In the genomic region with DNA sequence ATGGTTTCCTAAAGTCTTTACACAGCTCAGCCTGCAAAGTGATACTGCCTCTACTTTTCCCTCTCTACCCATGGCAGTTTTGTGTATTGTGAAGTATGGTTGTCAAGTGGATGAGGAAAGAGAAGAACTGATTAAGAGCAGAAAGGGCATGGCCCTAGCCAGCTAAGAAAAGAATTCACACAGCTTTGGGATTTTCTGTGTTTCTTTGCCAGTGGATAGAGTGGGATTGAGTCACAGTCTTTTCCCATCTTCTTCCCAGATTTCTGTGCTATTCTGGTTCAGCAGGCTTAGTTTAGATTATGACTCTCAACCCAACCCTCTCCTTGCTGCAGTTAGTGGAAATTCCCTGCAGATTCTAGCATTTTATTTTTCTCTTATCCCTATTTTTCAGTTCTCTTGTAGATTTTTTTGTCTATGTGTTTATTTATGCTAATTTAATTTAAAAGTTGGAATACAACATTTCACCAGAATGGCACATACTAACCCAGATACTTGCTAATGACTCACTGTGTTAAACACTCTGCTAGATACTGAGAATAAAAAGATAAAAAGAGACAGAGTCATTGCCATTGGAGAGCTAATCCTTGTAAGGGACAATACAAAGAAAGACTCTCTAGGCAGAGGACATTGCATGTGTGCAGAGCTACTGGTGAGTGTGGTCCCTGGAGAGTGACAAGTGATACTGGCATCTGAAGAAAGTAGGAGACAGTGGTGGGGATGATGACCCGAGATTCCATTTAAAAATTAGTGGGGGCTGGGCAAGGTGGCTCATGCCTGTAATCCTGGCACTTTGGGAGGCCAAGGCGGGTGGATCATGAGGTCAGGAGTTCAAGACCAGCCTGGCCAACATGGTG, we compare ENCODE assay signal across 20 cellular contexts.
A peak's percentile ranks its signal among the peaks of the same experiment; 100 is the strongest.
DNase-seq lines count a peak whose midpoint lies in the region; ATAC-seq and TF ChIP-seq lines count a peak whose summit lies in the region.
"Had no signal": no experiment of that assay in that cellular context is flagged by ENCODE, and none has a peak within 500 bp of the region (broad histone marks: within the 10 kb centered on the region; RNA-seq: fewer than 3 reads in every experiment).

No MANE protein-coding gene starts in this region.

- dilution Hi-C loops in IMR-90 (cut with HindIII; ENCODE audit: low sequenced_read_pairs, unreplicated experiment) = no loop called here

- CTCF ChIA-PET in IMR-90 (lab: Yijun Ruan, JAX) = no interaction called here

- no peak overlapping the region for H3K56ac ChIP-seq in IMR-90 (ENCODE audit: extremely low read depth, insufficient read depth, low read length)

- BruUV-seq in IMR-90 (replicated peaks; lab: Mats Ljungman, UMichigan) = no TSS peak

- H4K20me1 ChIP-seq in IMR-90 (ENCODE audit: insufficient read depth, low read length) = 0 out of 2 replicates have a peak, but pooled peaks cover 3% of the 10 kb centered on the region

- H3K4me3 ChIP-seq in IMR-90 (ENCODE audit: insufficient read depth, low read depth, low read length) = no peak overlapping the region
- H3K4me3 ChIP-seq: psoas muscle, tibial artery had no signal

- H3K14ac ChIP-seq in IMR-90 (replicated peaks; ENCODE audit: low read depth, low read length) = no peak overlapping the region; the same call in 1 of the 2 replicates

- no peak overlapping the region for H3K23ac ChIP-seq in IMR-90 (ENCODE audit: low read depth, low read length)

- H4K91ac ChIP-seq in IMR-90 (ENCODE audit: insufficient read depth, low read depth, low read length) = peak overlapping the region; percentile 34; the same call in 1 of the 2 replicates

- in situ Hi-C loops in IMR-90 (cut with MboI; ENCODE audit: low sequenced_read_pairs) = no loop called here

- WGBS in IMR-90 (ENCODE audit: extremely low coverage in 2 of 2, insufficient read length in 1 of 2), 2 experiments = no CpG with 5 or more reads among the region's 2 CpGs

- intact Hi-C loops in IMR-90 (cut with micrococcal nuclease) = no loop called here

- no peak for TF ChIP-seq CTCF in IMR-90 (conservative IDR thresholded peaks at IDR 0.05; ENCODE audit: low read depth, low read length)

- peaks cover 4% of the 10 kb centered on the region for H3K27me3 ChIP-seq in IMR-90 (ENCODE audit: control insufficient read depth, insufficient read depth, low read length)
- H3K27me3 ChIP-seq: tibial artery had no signal

- H3K4me1 ChIP-seq in IMR-90 (ENCODE audit: control insufficient read depth, insufficient read depth, low read length) = peaks cover 15% of the 10 kb centered on the region
- H3K4me1 ChIP-seq: psoas muscle had no signal

- no peak for TF ChIP-seq RAD21 in IMR-90 (IDR thresholded peaks at IDR 0.05; ENCODE audit: low read length)

- H4K8ac ChIP-seq in IMR-90 (ENCODE audit: low read depth in 2 of 2, low read length in 2 of 2) = no peak overlapping the region

- no peak overlapping the region for H2AK9ac ChIP-seq in IMR-90 (replicated peaks; ENCODE audit: low read depth, low read length, poor library complexity)

- no peaks in the 10 kb centered on the region for H3K79me1 ChIP-seq in IMR-90 (ENCODE audit: low read depth in 1 of 2, low read length in 2 of 2)

- H3K27ac ChIP-seq in IMR-90 (ENCODE audit: insufficient read depth, low read length) (peak overlapping the region; percentile 53; the same call in 1 of the 2 replicates), temporal lobe (ENCODE audit: low read depth, low read length) (peak overlapping the region; percentile 15)
- H3K27ac ChIP-seq: psoas muscle, tibial artery, VCaP had no signal

- TF ChIP-seq POLR2A in IMR-90 (IDR thresholded peaks at IDR 0.05; ENCODE audit: low read depth, low read length) = no peak

- peak overlapping the region; percentile 45; the same call in 1 of the 2 replicates for H3K4ac ChIP-seq in IMR-90 (ENCODE audit: low read depth, low read length)

- H2BK20ac ChIP-seq in IMR-90 (ENCODE audit: low read depth, low read length) = 0 out of 2 replicates have a peak overlapping the region, but pooled peaks have one; percentile 33

- ATAC-seq in IMR-90 (ENCODE audit: low read depth) (peak; percentile 56), GM18873 (IDR thresholded peaks at IDR 0.05; ENCODE audit: low FRiP score, unreplicated experiment) (no peak)
- ATAC-seq: effector memory CD8-positive, alpha-beta T cell; psoas muscle; T-cell had no signal

- no peak overlapping the region for H2AK5ac ChIP-seq in IMR-90 (ENCODE audit: low read depth, low read length)

- peaks cover 2% of the 10 kb centered on the region for H3K9me1 ChIP-seq in IMR-90 (ENCODE audit: insufficient read depth, low read length)

- POLR2A ChIA-PET in IMR-90 (lab: Charles Lee; ENCODE audit: unreplicated experiment) = no interaction called here

- no peak overlapping the region for H2BK15ac ChIP-seq in IMR-90 (ENCODE audit: low read depth, low read length)

- no peak overlapping the region for H2AFZ ChIP-seq in IMR-90 (replicated peaks; ENCODE audit: low read length, poor library complexity)

- no peak overlapping the region for H4K5ac ChIP-seq in IMR-90 (ENCODE audit: low read depth, low read length)

- peak overlapping the region; percentile 84 for H3K18ac ChIP-seq in IMR-90 (ENCODE audit: low read depth, low read length)

- DNase-seq in IMR-90 = peak; percentile 60
- DNase-seq in brain pericyte (ENCODE audit: low read depth, low spot score) = peak; percentile 5
- peak; percentile 4 for DNase-seq in iris pigment epithelial cell (ENCODE audit: low read depth)
- DNase-seq in NCI-H2227 (lab: John Stamatoyannopoulos, UW; ENCODE audit: unreplicated experiment) = no peak
- DNase-seq in DMS53 treated with DMSO at 0.1 percent for 48 hours (lab: John Stamatoyannopoulos, UW; ENCODE audit: unreplicated experiment) = no peak
- DNase-seq: activated CD4-positive, alpha-beta T cell treated with anti-CD3 and anti-CD28 coated beads, Interleukin-2, amount 50 U/mL, for 48 hours; amygdala; effector memory CD8-positive, alpha-beta T cell; hypothalamus; KG1; mesendoderm; NCI-H1048; NCI-H2081 treated with DMSO at 0.1 percent for 48 hours; psoas muscle; SHP77 treated with DMSO at 0.1 percent for 48 hours; T-cell; tibial artery had no signal

- H3K9me3 ChIP-seq in IMR-90 (ENCODE audit: control insufficient read depth, insufficient read depth, low read length) = no peaks in the 10 kb centered on the region
- H3K9me3 ChIP-seq: psoas muscle, tibial artery had no signal

- 0 out of 2 replicates have a peak overlapping the region, but pooled peaks have one; percentile 25 for H2BK120ac ChIP-seq in IMR-90 (ENCODE audit: low read depth, low read length)

- peak overlapping the region; percentile 51 for H2BK5ac ChIP-seq in IMR-90 (ENCODE audit: low read depth, low read length, poor library complexity, severe bottlenecking)

- H3K4me2 ChIP-seq in IMR-90 (ENCODE audit: low read depth, low read length) = peak overlapping the region; percentile 34; the same call in 1 of the 2 replicates

- no peak overlapping the region for H3K9ac ChIP-seq in IMR-90 (ENCODE audit: low read depth, low read length)

- no peaks in the 10 kb centered on the region for H3K36me3 ChIP-seq in IMR-90 (ENCODE audit: control insufficient read depth, insufficient read depth, low read length)
- H3K36me3 ChIP-seq: tibial artery had no signal

TF ChIP-seq in IMR-90, 13 proteins besides CTCF, POLR2A, EP300 and RAD21:
- TF ChIP-seq CHD1 (IDR thresholded peaks at IDR 0.05; ENCODE audit: low read depth, low read length) (no peak), CEBPB (IDR thresholded peaks at IDR 0.05; ENCODE audit: low read depth, low read length) (no peak), MXI1 (IDR thresholded peaks at IDR 0.05; ENCODE audit: borderline replicate concordance, low read depth, low read length) (no peak), SMC3 (IDR thresholded peaks at IDR 0.05; ENCODE audit: low read depth, low read length) (no peak)

Comparison
In these comparisons a context has a peak if more than half of its experiments do, and no peak if none do; other contexts are left out.
1. DNase-seq: peak in IMR-90 (single experiment), brain pericyte (single experiment) and iris pigment epithelial cell (single experiment); none in NCI-H2227 (single experiment) and DMS53 treated with DMSO at 0.1 percent for 48 hours (single experiment).